15 cellular contexts compared by ENCODE assay signal in genomic region chr7:155207335-155208002, GRCh38.
DNase-seq lines count a peak whose midpoint lies in the region; ATAC-seq, FAIRE-seq and TF ChIP-seq lines count a peak whose summit lies in the region.
"Had no signal": no experiment of that assay in that cellular context is flagged by ENCODE, and none has a peak within 500 bp of the region (broad histone marks: within the 10 kb centered on the region; RNA-seq: fewer than 3 reads in every experiment).

No MANE protein-coding gene starts in this region.

- no peak overlapping the region for H3K4me3 ChIP-seq in CD4-positive, CD25-positive, alpha-beta regulatory T cell (ENCODE audit: low read depth, low read length)
- H3K4me3 ChIP-seq in HEK293 (ENCODE audit: low read depth, low read length) (no peak overlapping the region), astrocyte (ENCODE audit: insufficient read depth, low read depth, low read length) (no peak overlapping the region), neutrophil (ENCODE audit: low read depth in 1 of 2, low read length in 1 of 2) (peak overlapping the region in 1 of 2 experiments; percentile 59)
- no peak overlapping the region for H3K4me3 ChIP-seq in naive thymus-derived CD4-positive, alpha-beta T cell (ENCODE audit: low read length)
- H3K4me3 ChIP-seq: mucosa of descending colon, right lobe of liver, thyroid gland had no signal

- peaks cover 0 to 1% (median 0%) of the 10 kb centered on the region in 7 donors for H3K9me3 Mint-ChIP-seq in CD4-positive, CD25-positive, alpha-beta regulatory T cell
- peaks cover 7% of the 10 kb centered on the region for H3K9me3 Mint-ChIP-seq in astrocyte (ENCODE audit: unreplicated experiment)
- H3K9me3 Mint-ChIP-seq in naive thymus-derived CD4-positive, alpha-beta T cell, result peaks cover 0 to 10% (median 0%) of the 10 kb centered on the region in 11 donors

- H3K36me3 ChIP-seq in CD4-positive, CD25-positive, alpha-beta regulatory T cell (ENCODE audit: control insufficient read depth, insufficient read depth, low read length), result no peaks in the 10 kb centered on the region
- H3K36me3 ChIP-seq in HEK293 (ENCODE audit: control insufficient read depth in 2 of 2, insufficient read depth in 1 of 2, low read length in 2 of 2) (no peaks in the 10 kb centered on the region), astrocyte (ENCODE audit: insufficient read depth, low read length) (no peaks in the 10 kb centered on the region), neutrophil (no peaks in the 10 kb centered on the region)
- H3K36me3 ChIP-seq in naive thymus-derived CD4-positive, alpha-beta T cell (ENCODE audit: control insufficient read depth in 2 of 3, insufficient read depth in 3 of 3, low read length in 3 of 3), result no peaks in the 10 kb centered on the region
- H3K36me3 ChIP-seq: right lobe of liver, thyroid gland had no signal

- ATAC-seq in CD4-positive, CD25-positive, alpha-beta regulatory T cell (ENCODE audit: low read depth in 2 of 2), result no peak
- no peak for ATAC-seq in naive thymus-derived CD4-positive, alpha-beta T cell
- ATAC-seq in GM18517 (IDR thresholded peaks at IDR 0.05; ENCODE audit: unreplicated experiment) (no peak), GM19463 (IDR thresholded peaks at IDR 0.05; ENCODE audit: unreplicated experiment) (no peak)
- ATAC-seq: mucosa of descending colon had no signal

- H3K4me1 ChIP-seq in CD4-positive, CD25-positive, alpha-beta regulatory T cell (ENCODE audit: control insufficient read depth, insufficient read depth, low read length, poor library complexity, severe bottlenecking), result peaks cover 19% of the 10 kb centered on the region
- H3K4me1 ChIP-seq in HEK293 (ENCODE audit: control insufficient read depth, insufficient read depth, low read length) (no peaks in the 10 kb centered on the region), astrocyte (ENCODE audit: insufficient read depth, low read length) (peaks cover 34% of the 10 kb centered on the region), neutrophil (ENCODE audit: control insufficient read depth in 1 of 2, insufficient read depth in 1 of 2, low read depth in 1 of 2, low read length in 1 of 2) (peaks cover 20 to 26% of the 10 kb centered on the region in 2 experiments)
- H3K4me1 ChIP-seq in naive thymus-derived CD4-positive, alpha-beta T cell (ENCODE audit: control insufficient read depth in 2 of 2, insufficient read depth in 2 of 2, low read length in 2 of 2), result peaks cover 8 to 11% of the 10 kb centered on the region in 2 donors
- H3K4me1 ChIP-seq: right lobe of liver, thyroid gland had no signal

- intact Hi-C loops in naive thymus-derived CD4-positive, alpha-beta T cell (cut with micrococcal nuclease), result loop anchor here in 1 of 2 donors (10.0 kb wide), 1 partner anchor 1687 kb away; the partner anchor contains the start of gene LMBR1

- H3K9me3 ChIP-seq in CD4-positive, CD25-positive, alpha-beta regulatory T cell (ENCODE audit: control insufficient read depth in 2 of 2, low read length in 2 of 2), result no peaks in the 10 kb centered on the region
- H3K9me3 ChIP-seq in HEK293 (ENCODE audit: control insufficient read depth, insufficient read depth, low read depth, low read length), result no peaks in the 10 kb centered on the region
- H3K9me3 ChIP-seq in astrocyte (ENCODE audit: insufficient read depth, low read depth, low read length), result peaks cover 3% of the 10 kb centered on the region
- no peaks in the 10 kb centered on the region for H3K9me3 ChIP-seq in neutrophil
- H3K9me3 ChIP-seq in naive thymus-derived CD4-positive, alpha-beta T cell (ENCODE audit: control insufficient read depth in 2 of 3, low read length in 3 of 3), result no peaks in the 10 kb centered on the region
- H3K9me3 ChIP-seq: Caco-2, mucosa of descending colon, right lobe of liver, thyroid gland had no signal

- POLR2A ChIA-PET in HEK293 (lab: Yijun Ruan, JAX), result no interaction called here
- POLR2A ChIA-PET in naive thymus-derived CD4-positive, alpha-beta T cell (lab: Charles Lee), result interaction anchor here (4.8 kb wide), 1 partner anchor 90 kb away, joined by 50 read pairs; the partner anchor contains the start of gene INSIG1

- peak overlapping the region; percentile 96 for H3K9ac ChIP-seq in astrocyte (ENCODE audit: low read length)

- H3K4me1 Mint-ChIP-seq in CD4-positive, CD25-positive, alpha-beta regulatory T cell, result peaks cover 11 to 30% (median 20%) of the 10 kb centered on the region in 4 donors
- peaks cover 26% of the 10 kb centered on the region for H3K4me1 Mint-ChIP-seq in astrocyte (ENCODE audit: low read depth, unreplicated experiment)
- peaks cover 19 to 30% (median 21%) of the 10 kb centered on the region in 7 donors for H3K4me1 Mint-ChIP-seq in naive thymus-derived CD4-positive, alpha-beta T cell

- H3K27me3 ChIP-seq in CD4-positive, CD25-positive, alpha-beta regulatory T cell (ENCODE audit: control insufficient read depth, insufficient read depth, low read length), result no peaks in the 10 kb centered on the region
- H3K27me3 ChIP-seq in astrocyte (ENCODE audit: insufficient read depth, low read length), result no peaks in the 10 kb centered on the region
- no peaks in the 10 kb centered on the region for H3K27me3 ChIP-seq in neutrophil
- H3K27me3 ChIP-seq in naive thymus-derived CD4-positive, alpha-beta T cell (ENCODE audit: control insufficient read depth in 2 of 2, insufficient read depth in 2 of 2, low read length in 2 of 2), result no peaks in the 10 kb centered on the region
- H3K27me3 ChIP-seq: right lobe of liver, thyroid gland had no signal

- H3K27ac Mint-ChIP-seq in CD4-positive, CD25-positive, alpha-beta regulatory T cell, result peak overlapping the region; percentile 11 to 99 (median 96)
- H3K27ac Mint-ChIP-seq in astrocyte (ENCODE audit: unreplicated experiment), result no peak overlapping the region
- peak overlapping the region in 2 of 9 donors; percentile 36 to 90 for H3K27ac Mint-ChIP-seq in naive thymus-derived CD4-positive, alpha-beta T cell

- FAIRE-seq in astrocyte (lab: Jason Lieb, UNC), result no peak
- FAIRE-seq in H54 (lab: Jason Lieb, UNC), result no peak

- H3K4me2 ChIP-seq in astrocyte (ENCODE audit: low read length), result no peak overlapping the region

- peak in 1 of 3 donors; percentile 34 for DNase-seq in CD4-positive, CD25-positive, alpha-beta regulatory T cell
- DNase-seq in astrocyte (ENCODE audit: low read depth) (no peak), H54 (ENCODE audit: insufficient read length, low spot score) (no peak)
- no peak for DNase-seq in naive thymus-derived CD4-positive, alpha-beta T cell
- DNase-seq: activated T-cell treated with anti-CD3 and anti-CD28 coated beads, Interleukin-2, amount 50 U/mL, for 1 hour; Caco-2; caudate nucleus; mucosa of descending colon; NCI-H1092; right lobe of liver; thyroid gland had no signal

- H3K27ac ChIP-seq in CD4-positive, CD25-positive, alpha-beta regulatory T cell (ENCODE audit: insufficient read depth, low read length, poor library complexity, severe bottlenecking), result peak overlapping the region; percentile 93
- H3K27ac ChIP-seq in HEK293 (ENCODE audit: extremely low read depth, low read depth, low read length), result no peak overlapping the region
- peak overlapping the region; percentile 100 for H3K27ac ChIP-seq in astrocyte (ENCODE audit: low read depth, low read length)
- H3K27ac ChIP-seq in neutrophil, result peak overlapping the region; percentile 98
- H3K27ac ChIP-seq in naive thymus-derived CD4-positive, alpha-beta T cell (ENCODE audit: low read depth, low read length), result no peak overlapping the region

- TF ChIP-seq POLR2A in H54 (IDR thresholded peaks at IDR 0.05; ENCODE audit: low read depth, low read length), result no peak

- TF ChIP-seq CTCF in HEK293 (tag by site-specific recombination; IDR thresholded peaks at IDR 0.05), result no peak
- TF ChIP-seq CTCF in astrocyte (IDR thresholded peaks at IDR 0.05; ENCODE audit: insufficient read depth, low read depth, low read length), result no peak
- no peak for TF ChIP-seq CTCF in neutrophil (IDR thresholded peaks at IDR 0.05)

- H3K4me3 Mint-ChIP-seq in CD4-positive, CD25-positive, alpha-beta regulatory T cell, result peak overlapping the region in 2 of 4 donors; percentile 28 to 39
- H3K4me3 Mint-ChIP-seq in astrocyte (ENCODE audit: unreplicated experiment), result peak overlapping the region; percentile 45
- H3K4me3 Mint-ChIP-seq in naive thymus-derived CD4-positive, alpha-beta T cell, result peak overlapping the region in 1 of 10 donors; percentile 18

- no peaks in the 10 kb centered on the region for H3K79me2 ChIP-seq in astrocyte (ENCODE audit: insufficient read depth, low read length)

- H2AFZ ChIP-seq in astrocyte (ENCODE audit: low read depth, low read length), result no peak overlapping the region

- no peaks in the 10 kb centered on the region for H3K36me3 Mint-ChIP-seq in CD4-positive, CD25-positive, alpha-beta regulatory T cell
- H3K36me3 Mint-ChIP-seq in astrocyte (ENCODE audit: low read depth, unreplicated experiment), result no peaks in the 10 kb centered on the region
- peaks cover 0 to 10% (median 0%) of the 10 kb centered on the region in 5 donors for H3K36me3 Mint-ChIP-seq in naive thymus-derived CD4-positive, alpha-beta T cell

- peaks cover 8% of the 10 kb centered on the region for H3K27me3 Mint-ChIP-seq in CD4-positive, CD25-positive, alpha-beta regulatory T cell
- H3K27me3 Mint-ChIP-seq in astrocyte (ENCODE audit: low read depth, unreplicated experiment), result no peaks in the 10 kb centered on the region
- H3K27me3 Mint-ChIP-seq in naive thymus-derived CD4-positive, alpha-beta T cell, result no peaks in the 10 kb centered on the region

- H4K20me1 ChIP-seq in astrocyte (ENCODE audit: insufficient read depth, low read length), result no peaks in the 10 kb centered on the region

- CTCF ChIA-PET in HEK293 (lab: Yijun Ruan, JAX), result no interaction called here
- CTCF ChIA-PET in naive thymus-derived CD4-positive, alpha-beta T cell (lab: Charles Lee), result interaction anchor here (0.9 kb wide), 1 partner anchor 17 kb away, joined by 3 read pairs; no protein-coding TSS in a partner anchor

TF ChIP-seq in HEK293, 187 proteins besides CTCF, POLR2A, EP300 and RAD21 (continues in another document):
- TF ChIP-seq ZNF600 (tag by site-specific recombination; IDR thresholded peaks at IDR 0.05), result peak; percentile 94
- no peak for TF ChIP-seq ZNF704 (tag by site-specific recombination; IDR thresholded peaks at IDR 0.05)
- TF ChIP-seq BCL11B (tag by site-specific recombination; IDR thresholded peaks at IDR 0.05; ENCODE audit: low read depth), result no peak
- TF ChIP-seq ZNF549 (tag by site-specific recombination; IDR thresholded peaks at IDR 0.05), result no peak
- no peak for TF ChIP-seq ZNF677 (tag by site-specific recombination; IDR thresholded peaks at IDR 0.05)
- peak; percentile 93 for TF ChIP-seq EGR2 (tag by site-specific recombination; IDR thresholded peaks at IDR 0.05; ENCODE audit: low read depth)

Comparison
In these comparisons a context has a peak if more than half of its experiments do, and no peak if none do; other contexts are left out.
1. H3K27ac ChIP-seq: peak in CD4-positive, CD25-positive, alpha-beta regulatory T cell (single experiment), astrocyte (single experiment) and neutrophil (single experiment); none in HEK293 (single experiment) and naive thymus-derived CD4-positive, alpha-beta T cell (single experiment).